17 cellular contexts compared by ENCODE assay signal in the genomic region with DNA sequence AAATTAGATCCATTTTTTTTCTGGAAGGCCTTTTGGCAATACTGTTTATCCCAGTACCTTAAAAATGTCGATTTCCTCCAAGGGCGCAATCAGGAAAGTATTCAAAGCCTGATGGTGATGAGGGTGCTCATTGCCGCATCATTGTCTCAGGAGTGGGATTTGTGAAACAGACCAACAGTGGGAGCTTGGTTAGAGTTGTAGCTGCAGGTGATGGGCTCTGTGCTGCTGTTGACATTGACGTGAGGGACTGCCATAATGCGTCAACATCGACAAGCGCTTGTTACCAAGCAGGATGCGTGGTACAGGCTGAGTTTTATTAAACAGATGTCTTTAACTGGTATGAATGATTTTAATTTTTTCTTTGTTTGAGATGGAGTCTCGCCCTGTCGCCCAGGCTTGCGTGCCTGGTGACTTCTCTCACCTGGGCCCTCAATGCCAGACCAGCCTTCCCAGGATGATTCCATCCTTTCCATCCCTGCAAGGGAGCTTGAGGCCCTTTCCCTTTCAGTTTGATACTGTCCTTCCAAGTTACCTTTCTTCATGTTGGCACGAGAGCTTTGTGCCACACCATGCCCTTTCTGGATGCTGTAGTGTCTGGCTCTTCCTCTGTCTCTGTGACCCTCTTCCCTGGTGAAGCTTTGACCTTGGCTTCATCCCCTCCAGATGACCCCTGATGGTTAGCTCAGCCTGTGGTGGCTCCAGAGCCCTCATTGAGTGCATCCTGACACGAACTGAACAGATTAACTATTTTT. TPM values are rescaled to one million over a fixed set of nuclear protein-coding genes. Genes with fewer than 3 reads are reported as not detected.
DNase-seq lines count a peak whose midpoint lies in the region; ATAC-seq, FAIRE-seq and TF ChIP-seq lines count a peak whose summit lies in the region.
"Had no signal": no experiment of that assay in that cellular context is flagged by ENCODE, and none has a peak within 500 bp of the region (broad histone marks: within the 10 kb centered on the region; RNA-seq: fewer than 3 reads in every experiment).

No MANE protein-coding gene starts in this region.

- no peak for FAIRE-seq in keratinocyte (lab: Jason Lieb, UNC)

- H3K27ac ChIP-seq in breast epithelium (no peak overlapping the region), keratinocyte (ENCODE audit: control insufficient read depth, insufficient read depth, low read length) (peak overlapping the region; percentile 17)
- H3K27ac ChIP-seq: ascending aorta, WERI-Rb-1 had no signal

- no peak overlapping the region for H3K4me3 Mint-ChIP-seq in MCF 10A (ENCODE audit: unreplicated experiment)
- H3K4me3 Mint-ChIP-seq in activated CD8-positive, alpha-beta T cell treated with anti-CD3 and anti-CD28 coated beads, Interleukin-2, amount 10 ng/mL, durations not matched to agents 7 days and 5 days: no peak overlapping the region
- no peak overlapping the region for H3K4me3 Mint-ChIP-seq in stimulated activated memory B cell treated with anti-CD40 and anti-IgM and Interleukin-4, amounts not matched to agents 10 μg/mL and 1 μg/mL and 100 μg/mL, for 72 hours
- H3K4me3 Mint-ChIP-seq: dendritic cell treated with granulocyte-macrophage colony-stimulating factor and Interleukin-4, amounts not matched to agents 40 ng/mL and 50 ng/mL, for 4 days had no signal

- intact Hi-C loops in MCF 10A (cut with micrococcal nuclease) (no loop called here), breast epithelium (cut with DNase I; ENCODE audit: low total_unique reads) (loop anchor here (10.0 kb wide), 1 partner anchor 57 kb away; no protein-coding TSS in a partner anchor)

- H3K79me2 ChIP-seq in keratinocyte (ENCODE audit: control insufficient read depth, insufficient read depth, low read length): peaks cover 92% of the 10 kb centered on the region

- DNase-seq in MCF 10A (ENCODE audit: unreplicated experiment): no peak
- no peak for DNase-seq in breast epithelium (ENCODE audit: low spot score in 2 of 2)
- no peak for DNase-seq in activated CD8-positive, alpha-beta T cell treated with anti-CD3 and anti-CD28 coated beads, Interleukin-2, amount 10 ng/mL, durations not matched to agents 7 days and 5 days
- DNase-seq in keratinocyte (ENCODE audit: low read depth, low spot score): no peak
- DNase-seq in left lobe of liver (ENCODE audit: low spot score): no peak
- no peak for DNase-seq in NOMO-1 (lab: John Stamatoyannopoulos, UW; ENCODE audit: unreplicated experiment in 2 of 2)
- DNase-seq: AML-193, HCEC 1CT, hypothalamus, left lung, NCI-H2107, NCI-H69, WERI-Rb-1 had no signal

- peak overlapping the region; percentile 63 for H3K27ac Mint-ChIP-seq in MCF 10A (ENCODE audit: low read depth, unreplicated experiment)
- peak overlapping the region; percentile 82 for H3K27ac Mint-ChIP-seq in activated CD8-positive, alpha-beta T cell treated with anti-CD3 and anti-CD28 coated beads, Interleukin-2, amount 10 ng/mL, durations not matched to agents 7 days and 5 days
- H3K27ac Mint-ChIP-seq in stimulated activated memory B cell treated with anti-CD40 and anti-IgM and Interleukin-4, amounts not matched to agents 10 μg/mL and 1 μg/mL and 100 μg/mL, for 72 hours: peak overlapping the region; percentile 25

- H2AFZ ChIP-seq in keratinocyte (ENCODE audit: control insufficient read depth, low read length): no peak overlapping the region

- TF ChIP-seq CTCF in MCF 10A (IDR thresholded peaks at IDR 0.05; ENCODE audit: unreplicated experiment) (no peak), breast epithelium (IDR thresholded peaks at IDR 0.05) (no peak), keratinocyte (optimal IDR thresholded peaks at IDR 0.05 in 1 of 3, IDR thresholded peaks at IDR 0.05 in 1 of 3, conservative IDR thresholded peaks at IDR 0.05 in 1 of 3; ENCODE audit: extremely low read depth in 1 of 3, insufficient read depth in 2 of 3, low read length in 3 of 3) (no peak)

- H3K36me3 Mint-ChIP-seq in MCF 10A (ENCODE audit: insufficient read depth, unreplicated experiment): peaks cover 62% of the 10 kb centered on the region
- peaks cover 53% of the 10 kb centered on the region for H3K36me3 Mint-ChIP-seq in activated CD8-positive, alpha-beta T cell treated with anti-CD3 and anti-CD28 coated beads, Interleukin-2, amount 10 ng/mL, durations not matched to agents 7 days and 5 days (ENCODE audit: low read depth)
- peaks cover 47% of the 10 kb centered on the region for H3K36me3 Mint-ChIP-seq in stimulated activated memory B cell treated with anti-CD40 and anti-IgM and Interleukin-4, amounts not matched to agents 10 μg/mL and 1 μg/mL and 100 μg/mL, for 72 hours

- H3K9me3 ChIP-seq in breast epithelium (no peaks in the 10 kb centered on the region), keratinocyte (ENCODE audit: control insufficient read depth, low read depth, low read length) (no peaks in the 10 kb centered on the region)
- H3K9me3 ChIP-seq: ascending aorta, left lung had no signal

- H3K4me1 Mint-ChIP-seq in MCF 10A (ENCODE audit: insufficient read depth, unreplicated experiment): peaks cover 38% of the 10 kb centered on the region
- H3K4me1 Mint-ChIP-seq in activated CD8-positive, alpha-beta T cell treated with anti-CD3 and anti-CD28 coated beads, Interleukin-2, amount 10 ng/mL, durations not matched to agents 7 days and 5 days (ENCODE audit: low read depth): peaks cover 70% of the 10 kb centered on the region
- peaks cover 73% of the 10 kb centered on the region for H3K4me1 Mint-ChIP-seq in stimulated activated memory B cell treated with anti-CD40 and anti-IgM and Interleukin-4, amounts not matched to agents 10 μg/mL and 1 μg/mL and 100 μg/mL, for 72 hours

- no peak for TF ChIP-seq POLR2A in breast epithelium (IDR thresholded peaks at IDR 0.05)

- no peaks in the 10 kb centered on the region for H3K27me3 Mint-ChIP-seq in MCF 10A (ENCODE audit: insufficient read depth, unreplicated experiment)
- H3K27me3 Mint-ChIP-seq in activated CD8-positive, alpha-beta T cell treated with anti-CD3 and anti-CD28 coated beads, Interleukin-2, amount 10 ng/mL, durations not matched to agents 7 days and 5 days (ENCODE audit: low read depth): no peaks in the 10 kb centered on the region
- no peaks in the 10 kb centered on the region for H3K27me3 Mint-ChIP-seq in stimulated activated memory B cell treated with anti-CD40 and anti-IgM and Interleukin-4, amounts not matched to agents 10 μg/mL and 1 μg/mL and 100 μg/mL, for 72 hours
- H3K27me3 Mint-ChIP-seq: dendritic cell treated with granulocyte-macrophage colony-stimulating factor and Interleukin-4, amounts not matched to agents 40 ng/mL and 50 ng/mL, for 4 days had no signal

- dilution Hi-C loops in keratinocyte (cut with MboI; ENCODE audit: extremely low pct_ligation_motif_present, low sequenced_read_pairs): no loop called here

- H4K20me1 ChIP-seq in keratinocyte (ENCODE audit: control insufficient read depth, extremely low read depth, insufficient read depth, low read length): peaks cover 45% of the 10 kb centered on the region

- CTCF ChIA-PET in MCF 10A (lab: Yijun Ruan, JAX): interaction anchor here (0.5 to 1.4 kb wide), 3 partner anchors 12 to 40 kb away, joined by 3 to 4 read pairs (median 3); no protein-coding TSS in a partner anchor
- CTCF ChIA-PET in activated CD8-positive, alpha-beta T cell treated with anti-CD3 and anti-CD28 coated beads, Interleukin-2, amount 10 ng/mL, durations not matched to agents 7 days and 5 days (lab: Charles Lee): interaction anchor here (0.9 to 2.4 kb wide), 7 partner anchors 8 to 100 kb away, joined by 3 to 16 read pairs (median 3); a partner anchor contains a TSS

- peak overlapping the region; percentile 53 for H3K4me2 ChIP-seq in keratinocyte (ENCODE audit: control insufficient read depth, extremely low read depth, insufficient read depth, low read depth, low read length)

- no peak overlapping the region for H3K9ac ChIP-seq in keratinocyte (ENCODE audit: control insufficient read depth, extremely low read depth, insufficient read depth, low read length)

- H3K27me3 ChIP-seq in breast epithelium (no peaks in the 10 kb centered on the region), keratinocyte (ENCODE audit: control insufficient read depth, extremely low read depth, insufficient read depth, low read length) (no peaks in the 10 kb centered on the region)
- H3K27me3 ChIP-seq: ascending aorta, left lung had no signal

- H3K4me3 ChIP-seq in breast epithelium: no peak overlapping the region
- no peak overlapping the region for H3K4me3 ChIP-seq in keratinocyte (ENCODE audit: control insufficient read depth in 2 of 3, extremely low read depth in 1 of 3, insufficient read depth in 2 of 3, low read depth in 1 of 3, low read length in 3 of 3)
- H3K4me3 ChIP-seq: ascending aorta, left lung had no signal

- H3K36me3 ChIP-seq in breast epithelium (no peaks in the 10 kb centered on the region), keratinocyte (ENCODE audit: control insufficient read depth in 2 of 2, extremely low read depth in 1 of 2, insufficient read depth in 2 of 2, low read length in 2 of 2) (peaks cover 14 to 37% of the 10 kb centered on the region in 2 experiments)

- no peaks in the 10 kb centered on the region for H3K9me3 Mint-ChIP-seq in MCF 10A (ENCODE audit: unreplicated experiment)
- no peaks in the 10 kb centered on the region for H3K9me3 Mint-ChIP-seq in activated CD8-positive, alpha-beta T cell treated with anti-CD3 and anti-CD28 coated beads, Interleukin-2, amount 10 ng/mL, durations not matched to agents 7 days and 5 days (ENCODE audit: insufficient read depth)
- no peaks in the 10 kb centered on the region for H3K9me3 Mint-ChIP-seq in stimulated activated memory B cell treated with anti-CD40 and anti-IgM and Interleukin-4, amounts not matched to agents 10 μg/mL and 1 μg/mL and 100 μg/mL, for 72 hours
- H3K9me3 Mint-ChIP-seq: dendritic cell treated with granulocyte-macrophage colony-stimulating factor and Interleukin-4, amounts not matched to agents 40 ng/mL and 50 ng/mL, for 4 days had no signal

- POLR2A ChIA-PET in MCF 10A (lab: Yijun Ruan, JAX): interaction anchor here (1.8 to 16.3 kb wide), 3 partner anchors 10 to 49 kb away, joined by 8 to 332 read pairs (median 11); a partner anchor contains a TSS
- POLR2A ChIA-PET in activated CD8-positive, alpha-beta T cell treated with anti-CD3 and anti-CD28 coated beads, Interleukin-2, amount 10 ng/mL, durations not matched to agents 7 days and 5 days (lab: Charles Lee): interaction anchor here (0.8 to 2.0 kb wide), 3 partner anchors 9 to 39 kb away, joined by 3 to 9 read pairs (median 3); no protein-coding TSS in a partner anchor

- no TSS peak for BruUV-seq in MCF 10A (replicated peaks; lab: Mats Ljungman, UMichigan)

- H3K4me1 ChIP-seq in breast epithelium: peaks cover 0 to 5% of the 10 kb centered on the region in 2 donors
- H3K4me1 ChIP-seq in keratinocyte (ENCODE audit: control insufficient read depth, extremely low read depth, insufficient read depth, low read length): peaks cover 59% of the 10 kb centered on the region

- no peak for ATAC-seq in activated CD8-positive, alpha-beta T cell treated with anti-CD3 and anti-CD28 coated beads, Interleukin-2, amount 10 ng/mL, durations not matched to agents 7 days and 5 days
- ATAC-seq in stimulated activated memory B cell treated with anti-CD40 and anti-IgM and Interleukin-4, amounts not matched to agents 10 μg/mL and 1 μg/mL and 100 μg/mL, for 72 hours: no peak
- ATAC-seq in HG03175 (IDR thresholded peaks at IDR 0.05; ENCODE audit: unreplicated experiment) (no peak), left lobe of liver (no peak)
- ATAC-seq: left lung had no signal

- H3K9me1 ChIP-seq in keratinocyte (ENCODE audit: control insufficient read depth, extremely low read depth, insufficient read depth, low read length): peaks cover 7% of the 10 kb centered on the region

RNA-seq across cellular contexts. Expression of a gene that starts 10.6 kb away (rescaled TPM):
- total RNA-seq in MCF 10A (2022): 122 TPM in 2 replicates
- total RNA-seq in breast epithelium: 10 to 100 TPM; 36.6 to 53.1 (median 52.3) TPM
- 100 to 1,000 TPM; 155 to 161 TPM for total RNA-seq in activated CD8-positive, alpha-beta T cell treated with anti-CD3 and anti-CD28 coated beads, Interleukin-2, amount 10 ng/mL, durations not matched to agents 7 days and 5 days
- polyA plus RNA-seq in keratinocyte: 24.9 to 51.4 TPM (median 29.2 TPM) in 3 replicates
- 65.8 TPM for polyA plus RNA-seq in keratinocyte (2011; ENCODE audit: low read depth)
- 22.9 and 50.3 TPM in 2 replicates for polyA plus RNA-seq in keratinocyte (2011; cell fraction: cytosol; rRNA removed)
- 100 and 122 TPM in 2 replicates for polyA plus RNA-seq in keratinocyte (2011; cell fraction: nucleus; rRNA removed)
- polyA plus RNA-seq in keratinocyte (2012; ENCODE audit: low replicate concordance): 47.2 and 78.2 TPM in 2 replicates
- polyA minus RNA-seq in keratinocyte: 63.9 to 128 TPM (median 69.3 TPM) in 3 replicates
- 86.5 TPM for polyA minus RNA-seq in keratinocyte (2011; cell fraction: cytosol; rRNA and poly(A)+ RNA removed)
- polyA minus RNA-seq in keratinocyte (2011; cell fraction: nucleus; rRNA and poly(A)+ RNA removed): 121 and 126 TPM in 2 replicates
- total RNA-seq in left lobe of liver: 26.2 TPM

RNA-seq across cellular contexts. Expression of a gene that starts 22.4 kb away (rescaled TPM):
- total RNA-seq in MCF 10A (2022) (14.7 and 20.9 TPM in 2 replicates), breast epithelium (10 to 100 TPM; 28.5 to 38.0 (median 35.4) TPM), left lobe of liver (13.3 TPM)
- total RNA-seq in activated CD8-positive, alpha-beta T cell treated with anti-CD3 and anti-CD28 coated beads, Interleukin-2, amount 10 ng/mL, durations not matched to agents 7 days and 5 days: 10 to 100 TPM; 29.2 to 30.1 TPM
- polyA plus RNA-seq in keratinocyte: 9.3 to 16.6 TPM (median 10.0 TPM) in 3 replicates
- polyA plus RNA-seq in keratinocyte (2011; ENCODE audit: low read depth): 0.97 TPM
- 6.4 and 7.8 TPM in 2 replicates for polyA plus RNA-seq in keratinocyte (2011; cell fraction: cytosol; rRNA removed)
- polyA plus RNA-seq in keratinocyte (2011; cell fraction: nucleus; rRNA removed): 20.6 and 24.4 TPM in 2 replicates
- polyA plus RNA-seq in keratinocyte (2012; ENCODE audit: low replicate concordance): 5.7 and 8.2 TPM in 2 replicates
- polyA minus RNA-seq in keratinocyte: 12.4 to 25.5 TPM (median 15.5 TPM) in 3 replicates
- polyA minus RNA-seq in keratinocyte (2011; cell fraction: cytosol; rRNA and poly(A)+ RNA removed): 9.2 TPM
- 9.4 and 16.4 TPM in 2 replicates for polyA minus RNA-seq in keratinocyte (2011; cell fraction: nucleus; rRNA and poly(A)+ RNA removed)

Comparison
In these comparisons a context has a peak if more than half of its experiments do, and no peak if none do; other contexts are left out.
1. H3K27ac Mint-ChIP-seq: peak in every context shown above with its lines; median percentile 82 in activated CD8-positive, alpha-beta T cell treated with anti-CD3 and anti-CD28 coated beads, Interleukin-2, amount 10 ng/mL, durations not matched to agents 7 days and 5 days; 63 in MCF 10A; 25 in stimulated activated memory B cell treated with anti-CD40 and anti-IgM and Interleukin-4, amounts not matched to agents 10 μg/mL and 1 μg/mL and 100 μg/mL, for 72 hours.